Comparison of ENCODE assay signal across 10 cellular contexts in genomic region chr15:34154725-34155204, GRCh38. TPM values are rescaled to one million over a fixed set of nuclear protein-coding genes. Genes with fewer than 3 reads are reported as not detected.
DNase-seq lines count a peak whose midpoint lies in the region; ATAC-seq, FAIRE-seq and TF ChIP-seq lines count a peak whose summit lies in the region.
"Had no signal": no experiment of that assay in that cellular context is flagged by ENCODE, and none has a peak within 500 bp of the region (broad histone marks: within the 10 kb centered on the region; RNA-seq: fewer than 3 reads in every experiment).

No MANE protein-coding gene starts in this region.

- peaks cover 0 to 26% (median 10%) of the 10 kb centered on the region in 12 donors for H3K9me3 ChIP-seq in heart left ventricle

- peak overlapping the region; percentile 74 for H3K27ac Mint-ChIP-seq in activated CD4-positive, alpha-beta memory T cell treated with anti-CD3 and anti-CD28 coated beads for 36 hours

- TF ChIP-seq CTCF in heart left ventricle (IDR thresholded peaks at IDR 0.05): no peak

- H3K4me1 ChIP-seq in heart left ventricle: no peaks in the 10 kb centered on the region

- no peak for FAIRE-seq in GM12892 (lab: Jason Lieb, UNC)

- CTCF ChIA-PET in activated CD4-positive, alpha-beta memory T cell treated with anti-CD3 and anti-CD28 coated beads for 36 hours (lab: Charles Lee): interaction anchor here (1.1 to 1.7 kb wide), 2 partner anchors 19 to 44 kb away, joined by 4 to 5 read pairs; no protein-coding TSS in a partner anchor

- TF ChIP-seq POLR2A in heart left ventricle (IDR thresholded peaks at IDR 0.05) (no peak), GM12892 (IDR thresholded peaks at IDR 0.05; ENCODE audit: low read depth, low read length) (no peak)

- intact Hi-C loops in activated CD4-positive, alpha-beta memory T cell treated with anti-CD3 and anti-CD28 coated beads for 36 hours (cut with micrococcal nuclease): loop anchor here (2.0 to 10.0 kb wide), 2 partner anchors 50 to 52 kb away; partner anchors contain the start of gene PGBD4
- intact Hi-C loops in heart left ventricle (cut with DNase I): no loop called here

- H3K27ac ChIP-seq in heart left ventricle: no peak overlapping the region
- H3K27ac ChIP-seq: KMS-11 had no signal

- POLR2A ChIA-PET in activated CD4-positive, alpha-beta memory T cell treated with anti-CD3 and anti-CD28 coated beads for 36 hours (lab: Charles Lee): no interaction called here

- H3K27me3 ChIP-seq in heart left ventricle: no peaks in the 10 kb centered on the region

- H3K4me1 Mint-ChIP-seq in activated CD4-positive, alpha-beta memory T cell treated with anti-CD3 and anti-CD28 coated beads for 36 hours (ENCODE audit: low read depth): peaks cover 12% of the 10 kb centered on the region

- H3K36me3 ChIP-seq in heart left ventricle: peaks cover 0 to 88% (median 54%) of the 10 kb centered on the region in 9 donors

- no peak for ATAC-seq in heart left ventricle

- H3K9me3 Mint-ChIP-seq in activated CD4-positive, alpha-beta memory T cell treated with anti-CD3 and anti-CD28 coated beads for 36 hours: peaks cover 33% of the 10 kb centered on the region

- WGBS in heart left ventricle, 4 donors: 93 to 99% (median 96%) methylated on average over 7 of the region's 7 CpGs

- peak; percentile 1 for DNase-seq in DMS53 treated with DMSO at 0.1 percent for 48 hours (lab: John Stamatoyannopoulos, UW; ENCODE audit: unreplicated experiment)
- DNase-seq in HS-5 (ENCODE audit: low read depth): peak; percentile 34
- peak; percentile 21 for DNase-seq in activated CD4-positive, alpha-beta memory T cell treated with anti-CD3 and anti-CD28 coated beads for 36 hours
- DNase-seq in kidney glomerular epithelial cell (lab: John Stamatoyannopoulos, UW): peak; percentile 42
- DNase-seq in heart left ventricle: no peak
- no peak for DNase-seq in GM12892 (ENCODE audit: insufficient read length)
- no peak for DNase-seq in COR-L47 (lab: John Stamatoyannopoulos, UW)
- DNase-seq in T-helper 9 cell: no peak
- DNase-seq: dermis blood vessel endothelial cell had no signal

- H3K27me3 Mint-ChIP-seq in activated CD4-positive, alpha-beta memory T cell treated with anti-CD3 and anti-CD28 coated beads for 36 hours: no peaks in the 10 kb centered on the region

- no peak overlapping the region for H3K4me3 ChIP-seq in heart left ventricle

- H3K36me3 Mint-ChIP-seq in activated CD4-positive, alpha-beta memory T cell treated with anti-CD3 and anti-CD28 coated beads for 36 hours: peaks cover 64% of the 10 kb centered on the region

- no peak overlapping the region for H3K4me3 Mint-ChIP-seq in activated CD4-positive, alpha-beta memory T cell treated with anti-CD3 and anti-CD28 coated beads for 36 hours

RNA-seq across cellular contexts. Expression of gene PGBD4, which starts 52.9 kb away (rescaled TPM):
- 1 to 10 TPM; 2.0 to 2.3 TPM for total RNA-seq in activated CD4-positive, alpha-beta memory T cell treated with anti-CD3 and anti-CD28 coated beads for 36 hours
- 1 to 10 TPM in 8 of 9 donors, under 1 TPM in 1; 0.95 to 2.1 (median 1.7) TPM for total RNA-seq in heart left ventricle
- polyA plus RNA-seq in heart left ventricle: under 1 TPM; 0.86 to 0.91 TPM
- polyA plus RNA-seq in GM12892 (2012; ENCODE audit: missing spikeins): 2.2 TPM

RNA-seq across cellular contexts. Expression of gene EMC7, which starts 53.1 kb away (rescaled TPM):
- total RNA-seq in activated CD4-positive, alpha-beta memory T cell treated with anti-CD3 and anti-CD28 coated beads for 36 hours: 10 to 100 TPM; 62.7 to 68.4 TPM
- total RNA-seq in heart left ventricle: 10 to 100 TPM; 28.9 to 95.2 (median 59.1) TPM
- polyA plus RNA-seq in heart left ventricle: 100 to 1,000 TPM in 1 of 2 donors, 10 to 100 TPM in 1; 86.0 to 143 TPM
- polyA plus RNA-seq in GM12892 (2012; ENCODE audit: missing spikeins): 62.9 TPM

RNA-seq across cellular contexts. Expression of gene KATNBL1, which starts 55.1 kb away (rescaled TPM):
- total RNA-seq in activated CD4-positive, alpha-beta memory T cell treated with anti-CD3 and anti-CD28 coated beads for 36 hours: 10 to 100 TPM; 44.7 to 56.7 TPM
- 10 to 100 TPM; 10.1 to 21.7 (median 15.8) TPM for total RNA-seq in heart left ventricle
- 10 to 100 TPM; 14.6 to 15.0 TPM for polyA plus RNA-seq in heart left ventricle
- 40.2 TPM for polyA plus RNA-seq in GM12892 (2012; ENCODE audit: missing spikeins)

Comparison
In these comparisons a context has a peak if more than half of its experiments do, and no peak if none do; other contexts are left out.
1. DNase-seq: peak in DMS53 treated with DMSO at 0.1 percent for 48 hours (single experiment), HS-5 (single experiment), activated CD4-positive, alpha-beta memory T cell treated with anti-CD3 and anti-CD28 coated beads for 36 hours (single experiment) and kidney glomerular epithelial cell (single experiment); none in heart left ventricle (0 of 5), GM12892 (single experiment), COR-L47 (single experiment) and T-helper 9 cell (single experiment).